ENCODE assay signal across 17 cellular contexts in genomic region chr14:49686425-49686824, GRCh38. TPM values are rescaled to one million over a fixed set of nuclear protein-coding genes. Genes with fewer than 3 reads are reported as not detected.
DNase-seq lines count a peak whose midpoint lies in the region; ATAC-seq, FAIRE-seq and TF ChIP-seq lines count a peak whose summit lies in the region.
"Had no signal": no experiment of that assay in that cellular context is flagged by ENCODE, and none has a peak within 500 bp of the region (broad histone marks: within the 10 kb centered on the region; RNA-seq: fewer than 3 reads in every experiment).

No MANE protein-coding gene starts in this region.

- H3K27ac ChIP-seq in HepG2 (ENCODE audit: extremely low read length, insufficient read depth, low read length) (no peak overlapping the region), right lobe of liver (no peak overlapping the region), SK-N-MC (no peak overlapping the region)
- H3K27ac ChIP-seq: gastroesophageal sphincter, psoas muscle, uterus had no signal

- H3K4me3 Mint-ChIP-seq in endothelial cell (ENCODE audit: unreplicated experiment) = peak overlapping the region; percentile 33

- 94% methylated on average over 4 of the region's 4 CpGs for WGBS in HepG2 (ENCODE audit: low lambda C conversion rate)
- 97% methylated on average over 4 of the region's 4 CpGs for WGBS in right lobe of liver (ENCODE audit: insufficient coverage, low coverage, low lambda C conversion rate, missing lambda C conversion rate)

- peaks cover 37% of the 10 kb centered on the region for H3K4me1 ChIP-seq in HepG2 (ENCODE audit: insufficient read depth, low read length)
- peaks cover 0 to 8% (median 0%) of the 10 kb centered on the region in 4 donors for H3K4me1 ChIP-seq in right lobe of liver
- H3K4me1 ChIP-seq: psoas muscle, uterus had no signal

- intact Hi-C loops in HepG2 (cut with micrococcal nuclease; ENCODE audit: unreplicated experiment) (no loop called here), right lobe of liver (cut with DNase I) (no loop called here)

- H3K27me3 ChIP-seq in HepG2 (ENCODE audit: control insufficient read depth in 1 of 2, insufficient read depth in 2 of 2, low read length in 2 of 2) (no peaks in the 10 kb centered on the region; a peak in 1 of 5 replicates), right lobe of liver (no peaks in the 10 kb centered on the region)
- H3K27me3 ChIP-seq: gastroesophageal sphincter, uterus had no signal

- ATAC-seq in HepG2 = no peak
- no peak for ATAC-seq in right lobe of liver
- no peak for ATAC-seq in HG03432 (IDR thresholded peaks at IDR 0.05; ENCODE audit: unreplicated experiment)
- ATAC-seq: effector memory CD8-positive, alpha-beta T cell; gastroesophageal sphincter; psoas muscle had no signal

- H3K27me3 Mint-ChIP-seq in endothelial cell (ENCODE audit: unreplicated experiment) = no peaks in the 10 kb centered on the region
- H3K27me3 Mint-ChIP-seq: effector memory CD8-positive, alpha-beta T cell had no signal

- peaks cover 8% of the 10 kb centered on the region for H3K4me1 Mint-ChIP-seq in endothelial cell (ENCODE audit: unreplicated experiment)

- H3K4me2 ChIP-seq in HepG2 (ENCODE audit: low read depth, low read length) = peak overlapping the region; percentile 81

- no peak for TF ChIP-seq RAD21 in HepG2 (CRISPR knock-in tag; IDR thresholded peaks at IDR 0.05)

- H3K9ac ChIP-seq in HepG2 (ENCODE audit: insufficient read depth, low read depth, low read length) (no peak overlapping the region), SK-N-MC (ENCODE audit: insufficient read length) (no peak overlapping the region)

- FAIRE-seq in HepG2 (lab: Jason Lieb, UNC) = no peak
- FAIRE-seq: bronchial epithelial cell had no signal

- TF ChIP-seq POLR2A in HepG2 (IDR thresholded peaks at IDR 0.05; ENCODE audit: insufficient read depth in 1 of 2, low read depth in 2 of 2, low read length in 2 of 2) (no peak), right lobe of liver (IDR thresholded peaks at IDR 0.05) (no peak)

- H3K36me3 ChIP-seq in HepG2 (replicated peaks in 1 of 2; ENCODE audit: control insufficient read depth in 1 of 2, insufficient read depth in 2 of 2, low read length in 2 of 2) (peaks cover 0 to 10% of the 10 kb centered on the region in 2 experiments; a peak in 3 of 5 replicates), right lobe of liver (no peaks in the 10 kb centered on the region), SK-N-MC (ENCODE audit: insufficient read depth, low read length) (peaks cover 25% of the 10 kb centered on the region)
- H3K36me3 ChIP-seq: gastroesophageal sphincter, uterus had no signal

- DNase-seq in HepG2 (ENCODE audit: low spot score) (no peak), right lobe of liver (no peak), SK-N-MC (ENCODE audit: low read depth, low spot score) (no peak), endothelial cell (ENCODE audit: low spot score) (no peak), mucosa of gallbladder (ENCODE audit: low spot score) (no peak), superior temporal gyrus (ENCODE audit: extremely low spot score) (no peak), islet precursor cell (no peak)
- DNase-seq: C1 segment of cervical spinal cord; effector memory CD8-positive, alpha-beta T cell; NCI-H2081 treated with DMSO at 0.1 percent for 48 hours; psoas muscle; SHP77; stimulated activated CD8-positive, alpha-beta memory T cell treated with anti-CD3 and anti-CD28 coated beads, Interleukin-4, amount 100 ng/mL, for 48 hours; uterus had no signal

- no peak for TF ChIP-seq EP300 in HepG2 (IDR thresholded peaks at IDR 0.05; ENCODE audit: low read depth in 2 of 2, low read length in 2 of 2)
- no peak for TF ChIP-seq EP300 in HepG2 (CRISPR knock-in tag; IDR thresholded peaks at IDR 0.05; ENCODE audit: borderline replicate concordance)

- H3K36me3 Mint-ChIP-seq in endothelial cell (ENCODE audit: low read depth, unreplicated experiment) = peaks cover 4% of the 10 kb centered on the region

- H3K9me3 ChIP-seq in HepG2 (ENCODE audit: low read length) (no peaks in the 10 kb centered on the region), right lobe of liver (no peaks in the 10 kb centered on the region), SK-N-MC (ENCODE audit: low read depth, low read length) (no peaks in the 10 kb centered on the region)
- H3K9me3 ChIP-seq: gastroesophageal sphincter, psoas muscle, uterus had no signal

- H2AFZ ChIP-seq in HepG2 (ENCODE audit: low read length) = no peak overlapping the region

- in situ Hi-C loops in HepG2 (cut with HindIII; ENCODE audit: extremely low pct_ligation_motif_present, low pct_unique_long_range_greater_than_20kb) = no loop called here

- POLR2A ChIA-PET in HepG2 (lab: Yijun Ruan, JAX) = interaction anchor here (2.5 to 3.5 kb wide), 3 partner anchors 52 to 84 kb away, joined by 10 to 28 read pairs (median 23); partner anchors contain the start of genes DNAAF2 and KLHDC2

- no peaks in the 10 kb centered on the region for H3K9me3 Mint-ChIP-seq in endothelial cell (ENCODE audit: unreplicated experiment)
- H3K9me3 Mint-ChIP-seq: effector memory CD8-positive, alpha-beta T cell had no signal

- no peak overlapping the region for H3K27ac Mint-ChIP-seq in endothelial cell (ENCODE audit: unreplicated experiment)
- H3K27ac Mint-ChIP-seq: effector memory CD8-positive, alpha-beta T cell had no signal

- H3K4me3 ChIP-seq in HepG2 (replicated peaks in 1 of 3; ENCODE audit: insufficient read depth in 1 of 3, low read depth in 2 of 3, low read length in 3 of 3) = peak overlapping the region in 2 of 3 experiments; percentile 21 to 81; a peak in 1 of 6 replicates
- H3K4me3 ChIP-seq in right lobe of liver = no peak overlapping the region
- peak overlapping the region; percentile 78 for H3K4me3 ChIP-seq in SK-N-MC
- H3K4me3 ChIP-seq: gastroesophageal sphincter, psoas muscle, uterus had no signal

- peaks cover 25% of the 10 kb centered on the region for H3K79me2 ChIP-seq in HepG2 (ENCODE audit: insufficient read depth, low read length)

- no peaks in the 10 kb centered on the region for H4K20me1 ChIP-seq in HepG2 (ENCODE audit: insufficient read depth, low read length)

- TF ChIP-seq CTCF in HepG2 (CRISPR knock-in tag; IDR thresholded peaks at IDR 0.05) (no peak), right lobe of liver (IDR thresholded peaks at IDR 0.05) (no peak), endothelial cell (IDR thresholded peaks at IDR 0.05; ENCODE audit: unreplicated experiment) (no peak)

- CTCF ChIA-PET in HepG2 (lab: Yijun Ruan, JAX; ENCODE audit: low intra/inter-chr PET ratio, low total read pairs) = no interaction called here

- BruUV-seq in HepG2 (replicated peaks; lab: Mats Ljungman, UMichigan) = no TSS peak

RNA-seq across cellular contexts. Expression of gene POLE2, which starts 1.6 kb away (rescaled TPM):
- total RNA-seq in HepG2 (2016; rRNA removed; fragmentation: Illumina TruSeq; extraction: Trizol) (37.0 and 41.3 TPM in 2 replicates), right lobe of liver (1 to 10 TPM in 5 of 6 experiments, under 1 TPM in 1; 0.73 to 9.0 (median 4.2) TPM), endothelial cell (ENCODE audit: unreplicated experiment) (6.7 TPM), mucosa of gallbladder (1.5 TPM)
- total RNA-seq in HepG2 (2016; cell fraction: cytosol; rRNA removed; fragmentation: Illumina TruSeq; extraction: Trizol; ENCODE audit: low read depth) = 31.1 and 31.4 TPM in 2 replicates
- 40.2 and 40.4 TPM in 2 replicates for total RNA-seq in HepG2 (2016; cell fraction: insoluble cytoplasmic fraction; rRNA removed; fragmentation: Illumina TruSeq; extraction: Trizol)
- total RNA-seq in HepG2 (2016; cell fraction: membrane; rRNA removed; fragmentation: Illumina TruSeq; extraction: Trizol) = 17.9 and 20.6 TPM in 2 replicates
- 36.9 and 37.3 TPM in 2 replicates for total RNA-seq in HepG2 (2016; cell fraction: nucleus; rRNA removed; fragmentation: Illumina TruSeq; extraction: Trizol)
- polyA plus RNA-seq in HepG2 (2011; rRNA removed) = 9.7 and 16.6 TPM in 2 replicates
- 5.1 and 5.5 TPM in 2 replicates for polyA plus RNA-seq in HepG2 (2011; cell fraction: cytosol; rRNA removed)
- polyA plus RNA-seq in HepG2 (2011; cell fraction: nucleus; rRNA removed) = 15.5 and 19.0 TPM in 2 replicates
- 2.3 and 8.2 TPM in 2 replicates for polyA plus RNA-seq in HepG2 (2012)
- 5.4 and 6.7 TPM in 2 replicates for polyA plus RNA-seq in HepG2 (2016; cell fraction: cytosol; fragmentation: Illumina TruSeq; extraction: Trizol; ENCODE audit: low read depth)
- 33.0 and 34.7 TPM in 2 replicates for polyA plus RNA-seq in HepG2 (2016; cell fraction: insoluble cytoplasmic fraction; fragmentation: Illumina TruSeq; extraction: Trizol; ENCODE audit: low read depth)
- 10.3 and 12.0 TPM in 2 replicates for polyA plus RNA-seq in HepG2 (2016; cell fraction: membrane; fragmentation: Illumina TruSeq; extraction: Trizol; ENCODE audit: low read depth)
- polyA plus RNA-seq in HepG2 (2016; cell fraction: nucleus; fragmentation: Illumina TruSeq; extraction: Trizol; ENCODE audit: insufficient read depth, low read depth) = 38.0 and 42.8 TPM in 2 replicates
- polyA minus RNA-seq in HepG2 (2011; rRNA and poly(A)+ RNA removed; ENCODE audit: low replicate concordance) = 11.9 and 26.9 TPM in 2 replicates
- polyA minus RNA-seq in HepG2 (2011; cell fraction: cytosol; rRNA and poly(A)+ RNA removed) = 2.1 and 2.3 TPM in 2 replicates
- 12.2 and 24.7 TPM in 2 replicates for polyA minus RNA-seq in HepG2 (2011; cell fraction: nucleus; rRNA and poly(A)+ RNA removed)

RNA-seq across cellular contexts. Expression of gene KLHDC1, which starts 6.5 kb away (rescaled TPM):
- 0.11 TPM in 1 of 2 replicates, not detected in the other for total RNA-seq in HepG2 (2016; rRNA removed; fragmentation: Illumina TruSeq; extraction: Trizol)
- total RNA-seq in HepG2 (2016; cell fraction: cytosol; rRNA removed; fragmentation: Illumina TruSeq; extraction: Trizol; ENCODE audit: low read depth) = 0.61 and 0.62 TPM in 2 replicates
- total RNA-seq in HepG2 (2016; cell fraction: insoluble cytoplasmic fraction; rRNA removed; fragmentation: Illumina TruSeq; extraction: Trizol) = 0.15 and 0.31 TPM in 2 replicates
- total RNA-seq in HepG2 (2016; cell fraction: membrane; rRNA removed; fragmentation: Illumina TruSeq; extraction: Trizol) = 0.52 TPM in 1 of 2 replicates, not detected in the other
- total RNA-seq in HepG2 (2016; cell fraction: nucleus; rRNA removed; fragmentation: Illumina TruSeq; extraction: Trizol) = not detected in 2 replicates
- polyA plus RNA-seq in HepG2 (2011; rRNA removed) = 0.08 TPM in 1 of 2 replicates, not detected in the other
- polyA plus RNA-seq in HepG2 (2011; cell fraction: cytosol; rRNA removed) = 0.12 TPM in 1 of 2 replicates, not detected in the other
- 0.09 TPM in 1 of 2 replicates, not detected in the other for polyA plus RNA-seq in HepG2 (2011; cell fraction: nucleus; rRNA removed)
- polyA plus RNA-seq in HepG2 (2012) = 0.16 and 0.19 TPM in 2 replicates
- 0.31 TPM in 1 of 2 replicates, not detected in the other for polyA plus RNA-seq in HepG2 (2016; cell fraction: cytosol; fragmentation: Illumina TruSeq; extraction: Trizol; ENCODE audit: low read depth)
- polyA plus RNA-seq in HepG2 (2016; cell fraction: insoluble cytoplasmic fraction; fragmentation: Illumina TruSeq; extraction: Trizol; ENCODE audit: low read depth) = not detected in 2 replicates
- polyA plus RNA-seq in HepG2 (2016; cell fraction: membrane; fragmentation: Illumina TruSeq; extraction: Trizol; ENCODE audit: low read depth) = not detected in 2 replicates
- polyA plus RNA-seq in HepG2 (2016; cell fraction: nucleus; fragmentation: Illumina TruSeq; extraction: Trizol; ENCODE audit: insufficient read depth, low read depth) = not detected in 2 replicates
- polyA minus RNA-seq in HepG2 (2011; rRNA and poly(A)+ RNA removed; ENCODE audit: low replicate concordance) = not detected in 2 replicates
- polyA minus RNA-seq in HepG2 (2011; cell fraction: cytosol; rRNA and poly(A)+ RNA removed) = not detected in 2 replicates
- polyA minus RNA-seq in HepG2 (2011; cell fraction: nucleus; rRNA and poly(A)+ RNA removed) = 0.52 TPM in 1 of 2 replicates, not detected in the other
- total RNA-seq in right lobe of liver = 1 to 10 TPM; 1.1 to 3.4 (median 2.1) TPM
- 1.6 TPM for total RNA-seq in endothelial cell (ENCODE audit: unreplicated experiment)
- total RNA-seq in mucosa of gallbladder = 5.2 TPM

RNA-seq across cellular contexts. Expression of gene DNAAF2, which starts 51.4 kb away (rescaled TPM):
- total RNA-seq in HepG2 (2016; rRNA removed; fragmentation: Illumina TruSeq; extraction: Trizol) = 13.6 and 17.9 TPM in 2 replicates
- total RNA-seq in HepG2 (2016; cell fraction: cytosol; rRNA removed; fragmentation: Illumina TruSeq; extraction: Trizol; ENCODE audit: low read depth) = 4.8 and 5.7 TPM in 2 replicates
- 14.5 and 17.7 TPM in 2 replicates for total RNA-seq in HepG2 (2016; cell fraction: insoluble cytoplasmic fraction; rRNA removed; fragmentation: Illumina TruSeq; extraction: Trizol)
- 10.8 and 12.3 TPM in 2 replicates for total RNA-seq in HepG2 (2016; cell fraction: membrane; rRNA removed; fragmentation: Illumina TruSeq; extraction: Trizol)
- total RNA-seq in HepG2 (2016; cell fraction: nucleus; rRNA removed; fragmentation: Illumina TruSeq; extraction: Trizol) = 7.0 and 8.3 TPM in 2 replicates
- 6.1 TPM in 2 replicates for polyA plus RNA-seq in HepG2 (2011; rRNA removed)
- polyA plus RNA-seq in HepG2 (2011; cell fraction: cytosol; rRNA removed) = 4.9 and 5.2 TPM in 2 replicates
- 2.5 and 2.7 TPM in 2 replicates for polyA plus RNA-seq in HepG2 (2011; cell fraction: nucleus; rRNA removed)
- polyA plus RNA-seq in HepG2 (2012) = 7.4 and 8.1 TPM in 2 replicates
- polyA plus RNA-seq in HepG2 (2016; cell fraction: cytosol; fragmentation: Illumina TruSeq; extraction: Trizol; ENCODE audit: low read depth) = 3.3 and 4.7 TPM in 2 replicates
- polyA plus RNA-seq in HepG2 (2016; cell fraction: insoluble cytoplasmic fraction; fragmentation: Illumina TruSeq; extraction: Trizol; ENCODE audit: low read depth) = 17.1 and 19.1 TPM in 2 replicates
- polyA plus RNA-seq in HepG2 (2016; cell fraction: membrane; fragmentation: Illumina TruSeq; extraction: Trizol; ENCODE audit: low read depth) = 7.1 and 7.4 TPM in 2 replicates
- polyA plus RNA-seq in HepG2 (2016; cell fraction: nucleus; fragmentation: Illumina TruSeq; extraction: Trizol; ENCODE audit: insufficient read depth, low read depth) = 9.5 and 10.7 TPM in 2 replicates
- 2.7 and 3.1 TPM in 2 replicates for polyA minus RNA-seq in HepG2 (2011; rRNA and poly(A)+ RNA removed; ENCODE audit: low replicate concordance)
- polyA minus RNA-seq in HepG2 (2011; cell fraction: cytosol; rRNA and poly(A)+ RNA removed) = 3.6 and 4.2 TPM in 2 replicates
- 3.1 and 4.5 TPM in 2 replicates for polyA minus RNA-seq in HepG2 (2011; cell fraction: nucleus; rRNA and poly(A)+ RNA removed)
- 1 to 10 TPM; 2.6 to 9.7 (median 6.0) TPM for total RNA-seq in right lobe of liver
- 8.6 TPM for total RNA-seq in endothelial cell (ENCODE audit: unreplicated experiment)
- 8.4 TPM for total RNA-seq in mucosa of gallbladder

Comparison
In these comparisons a context has a peak if more than half of its experiments do, and no peak if none do; other contexts are left out.
1. H3K4me3 ChIP-seq: peak in HepG2 (2 of 3) and SK-N-MC (single experiment); none in right lobe of liver (0 of 3).